ENCODE assay signal across 8 cellular contexts in the genomic region with DNA sequence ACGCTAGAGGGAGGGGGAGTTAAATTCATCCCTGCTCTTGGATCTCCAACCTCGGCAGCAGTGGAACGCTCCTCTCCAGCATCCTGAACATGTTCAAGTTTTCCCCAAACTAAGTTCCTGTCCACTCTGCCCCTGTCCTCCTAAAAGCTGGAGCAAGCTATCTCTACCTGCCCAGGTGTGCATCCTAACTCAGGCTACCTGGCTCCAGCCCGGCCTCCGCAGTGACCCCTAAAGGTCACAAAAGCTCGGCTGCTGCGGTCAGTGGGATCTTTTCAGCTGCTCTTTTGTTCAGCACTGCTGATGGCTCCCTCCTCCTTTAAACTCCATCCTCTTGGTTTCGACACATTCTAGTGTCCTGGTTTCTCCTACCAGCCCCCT. TPM values are rescaled to one million over a fixed set of nuclear protein-coding genes. Genes with fewer than 3 reads are reported as not detected.
DNase-seq lines count a peak whose midpoint lies in the region; ATAC-seq and TF ChIP-seq lines count a peak whose summit lies in the region.

No MANE protein-coding gene starts in this region.

- H3K9me3 ChIP-seq in tibial nerve: no peaks in the 10 kb centered on the region

- no peak overlapping the region for H3K27ac Mint-ChIP-seq in activated naive CD4-positive, alpha-beta T cell treated with anti-CD3 and anti-CD28 coated beads, Interleukin-2, amount 50 U/mL, for 24 hours
- peak overlapping the region; percentile 73 for H3K27ac Mint-ChIP-seq in activated T-helper 1 cell treated with anti-CD3 and anti-CD28 coated beads, Interleukin-12 subunit alpha, Interleukin-12 subunit beta, Interleukin-2, Interleukin-4 antibody, amounts not matched to agents 30 ng/mL and 10 ng/mL and 1 ng/mL, durations not matched to agents 14 hours and 24 hours and 36 hours
- H3K27ac Mint-ChIP-seq in immature natural killer cell: peak overlapping the region in 1 of 6 donors; percentile 91

- peak overlapping the region; percentile 68 to 94 (median 88) for H3K4me3 ChIP-seq in tibial nerve

- no peak for DNase-seq in activated naive CD4-positive, alpha-beta T cell treated with anti-CD3 and anti-CD28 coated beads, Interleukin-2, amount 50 U/mL, for 16 hours
- DNase-seq in activated T-helper 1 cell treated with anti-CD3 and anti-CD28 coated beads, Interleukin-12 subunit alpha, Interleukin-12 subunit beta, Interleukin-2, Interleukin-4 antibody, amounts not matched to agents 30 ng/mL and 10 ng/mL and 1 ng/mL, durations not matched to agents 14 hours and 24 hours and 36 hours (ENCODE audit: low spot score): no peak
- DNase-seq in immature natural killer cell: no peak
- no peak for DNase-seq in tibial nerve (ENCODE audit: low spot score in 2 of 2)
- no peak for DNase-seq in NCI-H2196 treated with DMSO at 0.1 percent for 48 hours (lab: John Stamatoyannopoulos, UW; ENCODE audit: unreplicated experiment)
- DNase-seq in NOMO-1 treated with dmso at 0.1 percent for 144 hours (lab: John Stamatoyannopoulos, UW; ENCODE audit: unreplicated experiment): no peak

- no peak for TF ChIP-seq EP300 in tibial nerve (IDR thresholded peaks at IDR 0.05)

- H3K4me3 Mint-ChIP-seq in activated naive CD4-positive, alpha-beta T cell treated with anti-CD3 and anti-CD28 coated beads, Interleukin-2, amount 50 U/mL, for 24 hours: peak overlapping the region; percentile 92
- H3K4me3 Mint-ChIP-seq in activated T-helper 1 cell treated with anti-CD3 and anti-CD28 coated beads, Interleukin-12 subunit alpha, Interleukin-12 subunit beta, Interleukin-2, Interleukin-4 antibody, amounts not matched to agents 30 ng/mL and 10 ng/mL and 1 ng/mL, durations not matched to agents 14 hours and 24 hours and 36 hours: peak overlapping the region; percentile 90
- peak overlapping the region in 4 of 5 donors; percentile 87 to 91 (median 89) for H3K4me3 Mint-ChIP-seq in immature natural killer cell

- H3K9me3 Mint-ChIP-seq in activated naive CD4-positive, alpha-beta T cell treated with anti-CD3 and anti-CD28 coated beads, Interleukin-2, amount 50 U/mL, for 24 hours: no peaks in the 10 kb centered on the region
- H3K9me3 Mint-ChIP-seq in activated T-helper 1 cell treated with anti-CD3 and anti-CD28 coated beads, Interleukin-12 subunit alpha, Interleukin-12 subunit beta, Interleukin-2, Interleukin-4 antibody, amounts not matched to agents 30 ng/mL and 10 ng/mL and 1 ng/mL, durations not matched to agents 14 hours and 24 hours and 36 hours: no peaks in the 10 kb centered on the region
- H3K9me3 Mint-ChIP-seq in immature natural killer cell: no peaks in the 10 kb centered on the region

- H3K27me3 Mint-ChIP-seq in activated naive CD4-positive, alpha-beta T cell treated with anti-CD3 and anti-CD28 coated beads, Interleukin-2, amount 50 U/mL, for 24 hours: no peaks in the 10 kb centered on the region
- H3K27me3 Mint-ChIP-seq in activated T-helper 1 cell treated with anti-CD3 and anti-CD28 coated beads, Interleukin-12 subunit alpha, Interleukin-12 subunit beta, Interleukin-2, Interleukin-4 antibody, amounts not matched to agents 30 ng/mL and 10 ng/mL and 1 ng/mL, durations not matched to agents 14 hours and 24 hours and 36 hours (ENCODE audit: insufficient read depth): peaks cover 3% of the 10 kb centered on the region
- H3K27me3 Mint-ChIP-seq in immature natural killer cell (ENCODE audit: low read depth in 3 of 3): peaks cover 4 to 9% (median 5%) of the 10 kb centered on the region in 3 donors

- no peak for TF ChIP-seq POLR2A in tibial nerve (IDR thresholded peaks at IDR 0.05)

- H3K36me3 Mint-ChIP-seq in activated naive CD4-positive, alpha-beta T cell treated with anti-CD3 and anti-CD28 coated beads, Interleukin-2, amount 50 U/mL, for 24 hours: no peaks in the 10 kb centered on the region
- peaks cover 17% of the 10 kb centered on the region for H3K36me3 Mint-ChIP-seq in activated T-helper 1 cell treated with anti-CD3 and anti-CD28 coated beads, Interleukin-12 subunit alpha, Interleukin-12 subunit beta, Interleukin-2, Interleukin-4 antibody, amounts not matched to agents 30 ng/mL and 10 ng/mL and 1 ng/mL, durations not matched to agents 14 hours and 24 hours and 36 hours (ENCODE audit: low read depth)
- no peaks in the 10 kb centered on the region for H3K36me3 Mint-ChIP-seq in immature natural killer cell

- WGBS in tibial nerve, 2 donors: 40 to 53% methylated on average over 8 of the region's 8 CpGs

- no peak for TF ChIP-seq CTCF in tibial nerve (IDR thresholded peaks at IDR 0.05)

- H3K36me3 ChIP-seq in tibial nerve: no peaks in the 10 kb centered on the region

- no peaks in the 10 kb centered on the region for H3K27me3 ChIP-seq in tibial nerve

- peak overlapping the region in 1 of 4 donors; percentile 92 for H3K27ac ChIP-seq in tibial nerve

- peaks cover 66% of the 10 kb centered on the region for H3K4me1 Mint-ChIP-seq in activated naive CD4-positive, alpha-beta T cell treated with anti-CD3 and anti-CD28 coated beads, Interleukin-2, amount 50 U/mL, for 24 hours
- peaks cover 58% of the 10 kb centered on the region for H3K4me1 Mint-ChIP-seq in activated T-helper 1 cell treated with anti-CD3 and anti-CD28 coated beads, Interleukin-12 subunit alpha, Interleukin-12 subunit beta, Interleukin-2, Interleukin-4 antibody, amounts not matched to agents 30 ng/mL and 10 ng/mL and 1 ng/mL, durations not matched to agents 14 hours and 24 hours and 36 hours (ENCODE audit: low read depth)
- peaks cover 35 to 42% of the 10 kb centered on the region in 2 donors for H3K4me1 Mint-ChIP-seq in immature natural killer cell

- H3K4me1 ChIP-seq in tibial nerve: peaks cover 0 to 61% (median 38%) of the 10 kb centered on the region in 4 donors

- ATAC-seq in GM19328 (IDR thresholded peaks at IDR 0.05; ENCODE audit: unreplicated experiment): no peak

- intact Hi-C loops in activated T-helper 1 cell treated with anti-CD3 and anti-CD28 coated beads, Interleukin-12 subunit alpha, Interleukin-12 subunit beta, Interleukin-2, Interleukin-4 antibody, amounts not matched to agents 30 ng/mL and 10 ng/mL and 1 ng/mL, durations not matched to agents 14 hours and 24 hours and 36 hours (cut with micrococcal nuclease): no loop called here

RNA-seq across cellular contexts. Expression of a gene that starts 1.4 kb away (rescaled TPM):
- 28.7 and 31.2 TPM in 2 replicates for total RNA-seq in activated T-helper 1 cell treated with anti-CD3 and anti-CD28 coated beads, Interleukin-12 subunit alpha, Interleukin-12 subunit beta, Interleukin-2, Interleukin-4 antibody, amounts not matched to agents 30 ng/mL and 10 ng/mL and 1 ng/mL, durations not matched to agents 14 hours and 24 hours and 36 hours
- polyA plus RNA-seq in immature natural killer cell: 10 to 100 TPM in 1 of 3 donors, 1 to 10 TPM in 2; 7.4 to 23.0 (median 7.6) TPM
- total RNA-seq in tibial nerve: 10 to 100 TPM; 16.3 to 28.0 (median 21.0) TPM

RNA-seq across cellular contexts. Expression of a gene that starts 35.9 kb away (rescaled TPM):
- 0.32 and 0.62 TPM in 2 replicates for total RNA-seq in activated T-helper 1 cell treated with anti-CD3 and anti-CD28 coated beads, Interleukin-12 subunit alpha, Interleukin-12 subunit beta, Interleukin-2, Interleukin-4 antibody, amounts not matched to agents 30 ng/mL and 10 ng/mL and 1 ng/mL, durations not matched to agents 14 hours and 24 hours and 36 hours
- polyA plus RNA-seq in immature natural killer cell: under 1 TPM in 2 of 3 donors, not detected in 1; 0.14 to 0.36 TPM
- 10 to 100 TPM in 2 of 4 donors, 1 to 10 TPM in 2; 6.9 to 15.5 (median 12.6) TPM for total RNA-seq in tibial nerve
